In genomic region chr4:54819044-54819443, GRCh38 we compare ENCODE assay signal across 14 cellular contexts.
"Had no signal": no experiment of that assay in that cellular context is flagged by ENCODE, and none has a peak within 500 bp of the region (broad histone marks: within the 10 kb centered on the region; RNA-seq: fewer than 3 reads in every experiment).

No MANE protein-coding gene starts in this region.

- ATAC-seq: activated T-helper 17 cell treated with anti-CD3 and anti-CD28 coated beads, Interleukin-2, amount 50 U/mL, for 72 hours; body of pancreas; gastroesophageal sphincter; sciatic nerve; stimulated activated memory B cell treated with anti-CD40 and anti-IgM and Interleukin-4, amounts not matched to agents 10 μg/mL and 1 μg/mL and 100 μg/mL, for 72 hours had no signal

- H3K9me3 ChIP-seq: body of pancreas, gastroesophageal sphincter had no signal

- H3K4me3 ChIP-seq: body of pancreas, gastroesophageal sphincter, spleen had no signal

- H3K27ac ChIP-seq: body of pancreas, gastroesophageal sphincter, spleen, WERI-Rb-1 had no signal

- DNase-seq: activated CD4-positive, alpha-beta T cell treated with anti-CD3 and anti-CD28 coated beads for 48 hours; activated CD8-positive, alpha-beta memory T cell treated with anti-CD3 and anti-CD28 coated beads for 24 hours; activated T-cell treated with anti-CD3 and anti-CD28 coated beads for 4 hours; body of pancreas; effector memory CD4-positive, alpha-beta T cell; spleen; stimulated activated CD4-positive, alpha-beta T cell treated with anti-CD3 and anti-CD28 coated beads, Interleukin-1b, Interleukin-23, amount 100 ng/mL, for 48 hours; substantia nigra; trophoblast cell; WERI-Rb-1 had no signal

- H3K4me1 ChIP-seq: body of pancreas, gastroesophageal sphincter, spleen had no signal

- H3K36me3 ChIP-seq: gastroesophageal sphincter, spleen, WERI-Rb-1 had no signal

- H3K27me3 ChIP-seq: body of pancreas, gastroesophageal sphincter, spleen had no signal
